ENCODE assay signal across 8 cellular contexts in genomic region chr13:19957320-19958118, GRCh38. TPM values are rescaled to one million over a fixed set of nuclear protein-coding genes. Genes with fewer than 3 reads are reported as not detected.
DNase-seq lines count a peak whose midpoint lies in the region; ATAC-seq and TF ChIP-seq lines count a peak whose summit lies in the region.

No MANE protein-coding gene starts in this region.

- H3K27ac ChIP-seq in liver (ENCODE audit: low read depth in 1 of 2, low read length in 2 of 2) = peak overlapping the region; percentile 87 to 93

- WGBS in liver = 4% methylated on average over 62 of the region's 62 CpGs

- H3K9ac ChIP-seq in liver (ENCODE audit: low read depth in 1 of 2, low read length in 2 of 2) = peak overlapping the region in 1 of 2 donors; percentile 60

- no peaks in the 10 kb centered on the region for H3K27me3 ChIP-seq in liver (ENCODE audit: control insufficient read depth in 4 of 4, insufficient read depth in 4 of 4, low read length in 3 of 4)

- DNase-seq in NCI-H446 (lab: John Stamatoyannopoulos, UW) = peak; percentile 36 to 74
- peak; percentile 61 to 78 for DNase-seq in activated CD4-positive, alpha-beta T cell treated with anti-CD3 and anti-CD28 coated beads, Interleukin-2, amount 50 U/mL, for 24 hours (ENCODE audit: low read depth in 1 of 2, low spot score in 1 of 2)
- DNase-seq in dermis microvascular lymphatic vessel endothelial cell (ENCODE audit: low read depth in 2 of 2) = peak; percentile 45 to 72
- peak; percentile 68 to 77 for DNase-seq in stimulated activated CD4-positive, alpha-beta T cell treated with anti-CD3 and anti-CD28 coated beads, Interleukin-2, amount 100 ng/mL, for 48 hours

- H3K4me3 ChIP-seq in liver (ENCODE audit: low read depth in 1 of 3, low read length in 3 of 3) = peak overlapping the region; percentile 51 to 76 (median 59)

- no peaks in the 10 kb centered on the region for H3K9me3 ChIP-seq in liver (ENCODE audit: control insufficient read depth in 4 of 4, low read length in 3 of 4)

- peak; percentile 23 for ATAC-seq in GM18511 (IDR thresholded peaks at IDR 0.05; ENCODE audit: unreplicated experiment)
- ATAC-seq in HG03045 (IDR thresholded peaks at IDR 0.05; ENCODE audit: unreplicated experiment) = peak; percentile 20
- no peak for ATAC-seq in HG03196 (IDR thresholded peaks at IDR 0.05; ENCODE audit: unreplicated experiment)

- H3K4me1 ChIP-seq in liver (ENCODE audit: control insufficient read depth in 4 of 4, insufficient read depth in 4 of 4, low read length in 3 of 4) = peaks cover 0 to 34% (median 25%) of the 10 kb centered on the region in 4 donors

- TF ChIP-seq RAD21 in liver (IDR thresholded peaks at IDR 0.05) = peak; percentile 20 to 39

- TF ChIP-seq CTCF in liver (IDR thresholded peaks at IDR 0.05; ENCODE audit: low read depth, low read length, missing input control) = peak; percentile 80

- peaks cover 0 to 3% (median 0%) of the 10 kb centered on the region in 4 donors for H3K36me3 ChIP-seq in liver (ENCODE audit: control insufficient read depth in 4 of 4, insufficient read depth in 3 of 4, low read depth in 1 of 4, low read length in 3 of 4)

TF ChIP-seq in liver, 16 proteins besides CTCF, POLR2A, EP300 and RAD21:
- TF ChIP-seq YY1 (IDR thresholded peaks at IDR 0.05) = peak; percentile 96
- peak; percentile 10 for TF ChIP-seq SP1 (IDR thresholded peaks at IDR 0.05)
- no peak for TF ChIP-seq TAF1 (conservative IDR thresholded peaks at IDR 0.05)
TF ChIP-seq in liver: peak in this region for 2.

RNA-seq across cellular contexts. Expression of gene ZMYM2, which starts 1.0 kb away (rescaled TPM):
- total RNA-seq in dermis microvascular lymphatic vessel endothelial cell = 34.5 and 47.3 TPM in 2 replicates
- total RNA-seq in liver = 10 to 100 TPM; 24.1 to 40.8 TPM
- polyA plus RNA-seq in liver = 10 to 100 TPM in 1 of 2 donors, 1 to 10 TPM in 1; 8.7 to 12.8 TPM
